1 cellular context compared by ENCODE assay signal in genomic region chr5:173920024-173920753, GRCh38.
TF ChIP-seq lines count a peak whose summit lies in the region.

No MANE protein-coding gene starts in this region.

TF ChIP-seq in HepG2, 621 proteins besides CTCF, POLR2A, EP300 and RAD21:
- TF ChIP-seq ZNF557 (CRISPR knock-in tag; IDR thresholded peaks at IDR 0.05) (no peak), HNRNPLL (IDR thresholded peaks at IDR 0.05; ENCODE audit: low read depth, low read length, poor library complexity, severe bottlenecking) (no peak), AKAP8 (CRISPR knock-in tag; IDR thresholded peaks at IDR 0.05) (no peak), ZNF33B (CRISPR knock-in tag; IDR thresholded peaks at IDR 0.05) (no peak), SMAD1 (CRISPR knock-in tag; IDR thresholded peaks at IDR 0.05; ENCODE audit: borderline replicate concordance, low read depth) (no peak), SP5 (CRISPR knock-in tag; IDR thresholded peaks at IDR 0.05; ENCODE audit: borderline replicate concordance, low read depth) (no peak), SKIL (CRISPR knock-in tag; IDR thresholded peaks at IDR 0.05; ENCODE audit: borderline replicate concordance) (no peak), ZNF740 (CRISPR knock-in tag; IDR thresholded peaks at IDR 0.05) (no peak), SYNCRIP (IDR thresholded peaks at IDR 0.05; ENCODE audit: insufficient read depth, low read depth, low read length) (no peak)
